Comparison of ENCODE assay signal across 9 cellular contexts in genomic region chr9:20552874-20553624, GRCh38.
DNase-seq lines count a peak whose midpoint lies in the region; ATAC-seq and TF ChIP-seq lines count a peak whose summit lies in the region.
"Had no signal": no experiment of that assay in that cellular context is flagged by ENCODE, and none has a peak within 500 bp of the region (broad histone marks: within the 10 kb centered on the region; RNA-seq: fewer than 3 reads in every experiment).

No MANE protein-coding gene starts in this region.

- no peaks in the 10 kb centered on the region for H3K79me2 ChIP-seq in OCI-LY7 (ENCODE audit: insufficient read depth, low read depth, low read length)

- ATAC-seq in GM18909 (IDR thresholded peaks at IDR 0.05; ENCODE audit: poor library complexity, unreplicated experiment), result peak; percentile 33
- ATAC-seq in GM21526 (IDR thresholded peaks at IDR 0.05; ENCODE audit: low FRiP score, unreplicated experiment), result no peak

- no peaks in the 10 kb centered on the region for H3K27me3 Mint-ChIP-seq in endothelial cell (ENCODE audit: unreplicated experiment)

- H3K36me3 ChIP-seq in OCI-LY7 (ENCODE audit: insufficient read depth, low read length) (no peaks in the 10 kb centered on the region), spleen (no peaks in the 10 kb centered on the region)

- no peaks in the 10 kb centered on the region for H3K9me3 Mint-ChIP-seq in endothelial cell (ENCODE audit: unreplicated experiment)

- no peak overlapping the region for H2AFZ ChIP-seq in OCI-LY7 (ENCODE audit: low read length)

- POLR2A ChIA-PET in OCI-LY7 (lab: Charles Lee), result interaction anchor here (0.6 to 0.7 kb wide), 2 partner anchors 265 to 503 kb away, joined by 3 read pairs; no protein-coding TSS in a partner anchor

- H3K27ac ChIP-seq in 22Rv1, result peak overlapping the region; percentile 66; the same call in 1 of the 2 replicates
- no peak overlapping the region for H3K27ac ChIP-seq in OCI-LY7 (ENCODE audit: low read depth, low read length, poor library complexity, severe bottlenecking)
- no peak overlapping the region for H3K27ac ChIP-seq in spleen

- no peaks in the 10 kb centered on the region; the same call in 1 of the 2 replicates for H4K20me1 ChIP-seq in OCI-LY7 (ENCODE audit: insufficient read depth, low read length)

- H3K27me3 ChIP-seq in spleen (replicated peaks in 1 of 7), result no peaks in the 10 kb centered on the region

- H3K36me3 Mint-ChIP-seq in endothelial cell (ENCODE audit: low read depth, unreplicated experiment), result no peaks in the 10 kb centered on the region

- H3K9me3 ChIP-seq in OCI-LY7 (ENCODE audit: low read length) (no peaks in the 10 kb centered on the region), spleen (no peaks in the 10 kb centered on the region)

- H3K4me2 ChIP-seq in OCI-LY7 (ENCODE audit: low read length), result no peak overlapping the region

- 53 to 72% (median 61%) methylated on average over 4 of the region's 4 CpGs for WGBS in spleen, 5 donors

- H3K4me1 Mint-ChIP-seq in endothelial cell (ENCODE audit: unreplicated experiment), result peaks cover 16% of the 10 kb centered on the region

- H3K9me2 ChIP-seq in OCI-LY7 (ENCODE audit: insufficient read depth, low read length), result no peaks in the 10 kb centered on the region

- CTCF ChIA-PET in OCI-LY7 (lab: Charles Lee; ENCODE audit: unreplicated experiment), result no interaction called here

- BruUV-seq in OCI-LY7 (replicated peaks; lab: Mats Ljungman, UMichigan), result no TSS peak

- intact Hi-C loops in OCI-LY7 (cut with micrococcal nuclease; ENCODE audit: unreplicated experiment), result no loop called here
- intact Hi-C loops in spleen (cut with DNase I; ENCODE audit: low total_unique reads), result no loop called here

- no peak for DNase-seq in OCI-LY7 (ENCODE audit: low spot score)
- DNase-seq in fibroblast of peridontal ligament (ENCODE audit: extremely low read depth), result peak; percentile 43
- no peak for DNase-seq in spleen
- no peak for DNase-seq in NCI-H1105 (lab: John Stamatoyannopoulos, UW)
- DNase-seq in endothelial cell (ENCODE audit: low spot score), result no peak
- DNase-seq: GF-D8 had no signal

- TF ChIP-seq POLR2A in spleen (IDR thresholded peaks at IDR 0.05), result no peak

- no peaks in the 10 kb centered on the region for H3K4me1 ChIP-seq in OCI-LY7 (ENCODE audit: insufficient read depth, low read length, poor library complexity, severe bottlenecking)
- H3K4me1 ChIP-seq in spleen, result peaks cover 0 to 45% (median 24%) of the 10 kb centered on the region in 6 donors

- H3K4me3 Mint-ChIP-seq in endothelial cell (ENCODE audit: unreplicated experiment), result no peak overlapping the region

- H3K4me3 ChIP-seq in OCI-LY7 (ENCODE audit: low read depth, low read length, poor library complexity, severe bottlenecking) (no peak overlapping the region), spleen (no peak overlapping the region)

- no peak overlapping the region for H3K27ac Mint-ChIP-seq in endothelial cell (ENCODE audit: unreplicated experiment)

- TF ChIP-seq CTCF in 22Rv1 (IDR thresholded peaks at IDR 0.05) (peak; percentile 55), OCI-LY7 (conservative IDR thresholded peaks at IDR 0.05; ENCODE audit: low read length) (peak; percentile 55), spleen (IDR thresholded peaks at IDR 0.05 in 8 of 11, conservative IDR thresholded peaks at IDR 0.05 in 3 of 11) (no peak), endothelial cell (IDR thresholded peaks at IDR 0.05; ENCODE audit: unreplicated experiment) (no peak)

Comparison
In these comparisons a context has a peak if more than half of its experiments do, and no peak if none do; other contexts are left out.
1. CTCF ChIP-seq: peak in 22Rv1 (single experiment) and OCI-LY7 (single experiment); none in spleen (0 of 11) and endothelial cell (single experiment).